In the genomic region with DNA sequence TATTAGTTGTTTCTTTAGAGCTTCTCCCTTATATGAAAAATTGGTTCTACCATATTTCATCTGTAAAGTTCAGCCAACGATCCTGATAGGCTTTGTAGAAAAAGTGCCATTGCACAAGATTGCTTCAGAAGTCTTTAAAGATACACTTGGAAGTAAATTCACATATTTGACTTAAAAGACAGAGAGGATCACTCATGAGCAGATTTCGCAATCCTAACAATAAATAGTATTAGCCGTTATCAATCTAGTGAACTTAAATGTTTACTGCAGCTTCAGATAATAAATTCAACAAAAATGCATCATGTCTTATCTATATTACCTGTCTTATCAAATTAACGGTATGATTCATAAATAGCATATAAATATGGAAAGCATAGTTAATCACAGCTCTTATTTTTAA, we compare ENCODE assay signal across 2 cellular contexts.
TF ChIP-seq lines count a peak whose summit lies in the region.

No MANE protein-coding gene starts in this region.

TF ChIP-seq in HepG2, 621 proteins besides CTCF, POLR2A, EP300 and RAD21:
- TF ChIP-seq CEBPB (IDR thresholded peaks at IDR 0.05; ENCODE audit: borderline replicate concordance, low read depth, low read length) (peak; percentile 88), CEBPG (CRISPR knock-in tag; IDR thresholded peaks at IDR 0.05) (peak; percentile 61), PHF21A (CRISPR knock-in tag; IDR thresholded peaks at IDR 0.05) (no peak), PHB2 (IDR thresholded peaks at IDR 0.05; ENCODE audit: partially characterized antibody) (no peak)
TF ChIP-seq in HepG2: peak in this region for 2.

TF ChIP-seq in K562, 482 proteins besides CTCF, POLR2A, EP300 and RAD21:
- TF ChIP-seq ELK1 (CRISPR knock-in tag; IDR thresholded peaks at IDR 0.05) (no peak), GABPB1 (CRISPR knock-in tag; IDR thresholded peaks at IDR 0.05) (no peak), ZNF146 (CRISPR knock-in tag; IDR thresholded peaks at IDR 0.05; ENCODE audit: unreplicated experiment) (no peak), CEBPG (CRISPR knock-in tag; IDR thresholded peaks at IDR 0.05) (no peak), CEBPG (tag; conservative IDR thresholded peaks at IDR 0.05 in 1 of 2, IDR thresholded peaks at IDR 0.05 in 1 of 2) (peak; percentile 29 to 82; a peak in 2 of 4 replicates), CBX3 (IDR thresholded peaks at IDR 0.05; ENCODE audit: borderline replicate concordance in 1 of 2, low read length in 2 of 2) (no peak), CEBPB (tag; IDR thresholded peaks at IDR 0.05) (peak; percentile 76), GATAD2B (IDR thresholded peaks at IDR 0.05; ENCODE audit: borderline replicate concordance) (no peak), RCOR1 (IDR thresholded peaks at IDR 0.05; ENCODE audit: borderline replicate concordance in 1 of 2, low read depth in 2 of 2, low read length in 2 of 2) (no peak)
TF ChIP-seq in K562: peak in this region for 2.
